In genomic region chr13:35912841-35913240, GRCh38 we compare ENCODE assay signal across 10 cellular contexts.
"Had no signal": no experiment of that assay in that cellular context is flagged by ENCODE, and none has a peak within 500 bp of the region (broad histone marks: within the 10 kb centered on the region; RNA-seq: fewer than 3 reads in every experiment).

No MANE protein-coding gene starts in this region.

- H3K9ac ChIP-seq: GM23248 had no signal

- H3K9me3 Mint-ChIP-seq: H9, HFFc6 had no signal

- FAIRE-seq: H54 had no signal

- H3K4me2 ChIP-seq: GM23338 had no signal

- H3K9me3 ChIP-seq: HAP-1 had no signal

- H3K27ac ChIP-seq: GM23248 had no signal

- H3K4me3 ChIP-seq: GM23248, GM23338, HAP-1 had no signal

- H3K27ac Mint-ChIP-seq: GM23338, HFFc6 had no signal

- H2AFZ ChIP-seq: GM23248, GM23338 had no signal

- ATAC-seq: GM23338, HCT116 had no signal

- H3K36me3 ChIP-seq: HAP-1 had no signal

- H3K4me3 Mint-ChIP-seq: GM23338, H9, HFFc6 had no signal

- DNase-seq: GM23248, GOT3, H7, H9, HCEC 1CT, HFFc6 had no signal
